Comparison of ENCODE assay signal across 1 cellular context in genomic region chr3:194476784-194477183, GRCh38.
TF ChIP-seq lines count a peak whose summit lies in the region.

No MANE protein-coding gene starts in this region.

TF ChIP-seq in K562, 482 proteins besides CTCF, POLR2A, EP300 and RAD21 (continued from another document and continues in another):
- no peak for TF ChIP-seq ZNF561 (CRISPR knock-in tag; conservative IDR thresholded peaks at IDR 0.05)
- TF ChIP-seq TSC22D4 (tag; IDR thresholded peaks at IDR 0.05): no peak
- TF ChIP-seq ZNF134 (CRISPR knock-in tag; conservative IDR thresholded peaks at IDR 0.05): no peak
- no peak for TF ChIP-seq HOMEZ (CRISPR knock-in tag; IDR thresholded peaks at IDR 0.05)
- no peak for TF ChIP-seq CBX2 (IDR thresholded peaks at IDR 0.05; ENCODE audit: insufficient read depth, low read length, poor library complexity, severe bottlenecking)
- no peak for TF ChIP-seq NFYB (IDR thresholded peaks at IDR 0.05; ENCODE audit: extremely low read depth, insufficient read length)
- peak; percentile 60; the same call in 1 of the 2 replicates for TF ChIP-seq CXXC5 (CRISPR knock-in tag; IDR thresholded peaks at IDR 0.05)
- no peak for TF ChIP-seq CBX5 (IDR thresholded peaks at IDR 0.05; ENCODE audit: borderline replicate concordance, low read depth)
- no peak for TF ChIP-seq ZNF75A (CRISPR knock-in tag; IDR thresholded peaks at IDR 0.05)
- TF ChIP-seq REST (CRISPR knock-in tag; IDR thresholded peaks at IDR 0.05; ENCODE audit: low read depth): no peak
- TF ChIP-seq STAG1 (CRISPR knock-in tag; IDR thresholded peaks at IDR 0.05; ENCODE audit: borderline replicate concordance): no peak
- TF ChIP-seq ZNF449 (CRISPR knock-in tag; IDR thresholded peaks at IDR 0.05): no peak
- TF ChIP-seq ILK (tag; IDR thresholded peaks at IDR 0.05; ENCODE audit: borderline replicate concordance, low read depth): no peak
- TF ChIP-seq MED1 (CRISPR knock-in tag; IDR thresholded peaks at IDR 0.05; ENCODE audit: borderline replicate concordance): no peak
- no peak for TF ChIP-seq ZKSCAN8 (CRISPR knock-in tag; IDR thresholded peaks at IDR 0.05)
- no peak for TF ChIP-seq ZNF133 (CRISPR knock-in tag; IDR thresholded peaks at IDR 0.05)
- TF ChIP-seq NCOA6 (IDR thresholded peaks at IDR 0.05): no peak
- peak; percentile 36; the same call in 1 of the 2 replicates for TF ChIP-seq ATF4 (CRISPR knock-in tag; IDR thresholded peaks at IDR 0.05)
- TF ChIP-seq CAMTA2 (CRISPR knock-in tag; conservative IDR thresholded peaks at IDR 0.05): no peak
- TF ChIP-seq PTTG1 (tag; IDR thresholded peaks at IDR 0.05; ENCODE audit: low read depth): no peak
- no peak for TF ChIP-seq CSDE1 (IDR thresholded peaks at IDR 0.05)
- TF ChIP-seq BRD4 (IDR thresholded peaks at IDR 0.05): no peak
- peak; percentile 61; the same call in 1 of the 2 replicates for TF ChIP-seq CEBPG (CRISPR knock-in tag; IDR thresholded peaks at IDR 0.05)
- no peak for TF ChIP-seq CEBPG (tag; conservative IDR thresholded peaks at IDR 0.05 in 1 of 2, IDR thresholded peaks at IDR 0.05 in 1 of 2)
- TF ChIP-seq NONO (IDR thresholded peaks at IDR 0.05; ENCODE audit: low read depth in 2 of 2, low read length in 1 of 2): no peak
- TF ChIP-seq NR2C2 (CRISPR knock-in tag; IDR thresholded peaks at IDR 0.05): no peak
- TF ChIP-seq NR2C2 (tag; IDR thresholded peaks at IDR 0.05): peak; percentile 92
- TF ChIP-seq EP400 (IDR thresholded peaks at IDR 0.05): peak; percentile 49
- no peak for TF ChIP-seq CBX3 (IDR thresholded peaks at IDR 0.05; ENCODE audit: borderline replicate concordance in 1 of 2, low read length in 2 of 2)
- TF ChIP-seq FOSL1 (tag; conservative IDR thresholded peaks at IDR 0.05): peak; percentile 33
- no peak for TF ChIP-seq TFAM (CRISPR knock-in tag; conservative IDR thresholded peaks at IDR 0.05)
- no peak for TF ChIP-seq CREB5 (CRISPR knock-in tag; IDR thresholded peaks at IDR 0.05)
- TF ChIP-seq STAT5A (IDR thresholded peaks at IDR 0.05; ENCODE audit: borderline replicate concordance, low read length): no peak; the same call in 1 of the 2 replicates
- TF ChIP-seq POLR2AphosphoS5 (IDR thresholded peaks at IDR 0.05; ENCODE audit: control insufficient read depth, insufficient read depth, low read depth, low read length): no peak
- TF ChIP-seq RBM14 (IDR thresholded peaks at IDR 0.05; ENCODE audit: borderline replicate concordance, insufficient read depth, low read depth, low read length): no peak
- peak; percentile 95 for TF ChIP-seq PKNOX1 (IDR thresholded peaks at IDR 0.05)
- no peak for TF ChIP-seq RBFOX2 (IDR thresholded peaks at IDR 0.05; ENCODE audit: low read depth, low read length)
- no peak for TF ChIP-seq BRCA1 (IDR thresholded peaks at IDR 0.05)
- TF ChIP-seq BRCA1 (CRISPR knock-in tag; IDR thresholded peaks at IDR 0.05): no peak
- peak; percentile 50; the same call in 1 of the 2 replicates for TF ChIP-seq GABPA (tag; conservative IDR thresholded peaks at IDR 0.05; ENCODE audit: low read depth)
- TF ChIP-seq SREBF1 (IDR thresholded peaks at IDR 0.05; ENCODE audit: borderline replicate concordance, low read depth, low read length): no peak
- no peak for TF ChIP-seq NCOA4 (IDR thresholded peaks at IDR 0.05; ENCODE audit: partially characterized antibody)
- no peak for TF ChIP-seq BMI1 (IDR thresholded peaks at IDR 0.05; ENCODE audit: low read length)
- no peak for TF ChIP-seq NFIC (IDR thresholded peaks at IDR 0.05)
- TF ChIP-seq KAT7 (CRISPR knock-in tag; IDR thresholded peaks at IDR 0.05; ENCODE audit: borderline replicate concordance): no peak
- TF ChIP-seq GTF3C2 (IDR thresholded peaks at IDR 0.05; ENCODE audit: borderline replicate concordance, extremely low read depth, insufficient read length): no peak
- 0 out of 2 replicates have a peak, but pooled peaks have one; percentile 39 for TF ChIP-seq ZEB2 (IDR thresholded peaks at IDR 0.05)
- no peak for TF ChIP-seq MIER1 (IDR thresholded peaks at IDR 0.05; ENCODE audit: low read depth)
- no peak for TF ChIP-seq MLLT1 (IDR thresholded peaks at IDR 0.05)
- TF ChIP-seq GATAD2B (IDR thresholded peaks at IDR 0.05; ENCODE audit: borderline replicate concordance): peak; percentile 72
- no peak for TF ChIP-seq BACH1 (tag; IDR thresholded peaks at IDR 0.05)
- TF ChIP-seq ARID1B (IDR thresholded peaks at IDR 0.05): peak; percentile 69
- no peak for TF ChIP-seq RUNX1 (IDR thresholded peaks at IDR 0.05; ENCODE audit: low read depth)
